In the genomic region with DNA sequence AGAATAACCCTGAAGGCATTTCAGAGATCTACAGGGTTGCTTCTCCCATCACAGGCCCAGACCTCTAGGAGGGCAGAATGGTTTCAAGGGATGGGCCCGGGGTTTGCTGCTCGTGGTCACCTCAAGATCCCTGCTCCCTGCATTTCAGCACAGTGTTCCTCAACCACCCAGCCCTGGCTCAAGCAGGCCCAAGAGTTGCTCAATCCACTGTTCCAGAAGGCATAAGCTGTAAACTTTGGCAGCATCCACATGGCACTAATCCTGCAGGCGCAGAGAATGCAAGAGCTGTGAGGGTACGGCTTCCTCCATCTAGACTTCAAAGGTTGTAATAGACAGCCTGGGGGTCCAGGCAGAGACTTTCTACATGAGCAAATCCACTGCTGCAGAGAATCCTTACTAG, we compare ENCODE assay signal across 18 cellular contexts.
DNase-seq lines count a peak whose midpoint lies in the region; ATAC-seq, FAIRE-seq and TF ChIP-seq lines count a peak whose summit lies in the region.
"Had no signal": no experiment of that assay in that cellular context is flagged by ENCODE, and none has a peak within 500 bp of the region (broad histone marks: within the 10 kb centered on the region; RNA-seq: fewer than 3 reads in every experiment).

No MANE protein-coding gene starts in this region.

- no peak overlapping the region for H3K4me3 ChIP-seq in right atrium auricular region
- H3K4me3 ChIP-seq: BLaER1, HAP-1 had no signal

- H3K36me3 Mint-ChIP-seq in stimulated activated effector memory CD8-positive, alpha-beta T cell treated with anti-CD3 and anti-CD28 coated beads, Interleukin-12 subunit alpha, Interleukin-12 subunit beta, amount 100 ng/mL, for 72 hours: no peaks in the 10 kb centered on the region
- H3K36me3 Mint-ChIP-seq: CD14-positive monocyte; CD4-positive, alpha-beta memory T cell had no signal

- H3K4me1 Mint-ChIP-seq in stimulated activated effector memory CD8-positive, alpha-beta T cell treated with anti-CD3 and anti-CD28 coated beads, Interleukin-12 subunit alpha, Interleukin-12 subunit beta, amount 100 ng/mL, for 72 hours: no peaks in the 10 kb centered on the region
- H3K4me1 Mint-ChIP-seq: CD14-positive monocyte; CD4-positive, alpha-beta memory T cell had no signal

- H3K4me1 ChIP-seq in right atrium auricular region: no peaks in the 10 kb centered on the region
- H3K4me1 ChIP-seq: BLaER1, HAP-1 had no signal

- H3K9me3 Mint-ChIP-seq in stimulated activated effector memory CD8-positive, alpha-beta T cell treated with anti-CD3 and anti-CD28 coated beads, Interleukin-12 subunit alpha, Interleukin-12 subunit beta, amount 100 ng/mL, for 72 hours: no peaks in the 10 kb centered on the region

- no peak for TF ChIP-seq CTCF in right atrium auricular region (IDR thresholded peaks at IDR 0.05)

- peak; percentile 23 for FAIRE-seq in HTR-8/SVneo (lab: Jason Lieb, UNC)

- intact Hi-C loops in cardiac septum (cut with DNase I): loop anchor here (10.0 kb wide), 1 partner anchor 216 kb away; no protein-coding TSS in a partner anchor

- H3K27me3 ChIP-seq in right atrium auricular region: no peaks in the 10 kb centered on the region
- H3K27me3 ChIP-seq: BLaER1 had no signal

- H3K4me3 Mint-ChIP-seq in stimulated activated effector memory CD8-positive, alpha-beta T cell treated with anti-CD3 and anti-CD28 coated beads, Interleukin-12 subunit alpha, Interleukin-12 subunit beta, amount 100 ng/mL, for 72 hours: no peak overlapping the region
- H3K4me3 Mint-ChIP-seq: CD14-positive monocyte; CD4-positive, alpha-beta memory T cell had no signal

- H3K27ac ChIP-seq in right atrium auricular region: no peak overlapping the region
- H3K27ac ChIP-seq: BLaER1 had no signal

- H3K9me3 ChIP-seq in right atrium auricular region: no peaks in the 10 kb centered on the region
- H3K9me3 ChIP-seq: BLaER1, HAP-1 had no signal

- no peaks in the 10 kb centered on the region for H3K36me3 ChIP-seq in right atrium auricular region
- H3K36me3 ChIP-seq: BLaER1, HAP-1 had no signal

- H3K27ac Mint-ChIP-seq in stimulated activated effector memory CD8-positive, alpha-beta T cell treated with anti-CD3 and anti-CD28 coated beads, Interleukin-12 subunit alpha, Interleukin-12 subunit beta, amount 100 ng/mL, for 72 hours: no peak overlapping the region
- H3K27ac Mint-ChIP-seq: CD14-positive monocyte; CD4-positive, alpha-beta memory T cell had no signal

- peak; percentile 66 for DNase-seq in right atrium auricular region (ENCODE audit: low spot score)
- DNase-seq in cardiac septum (ENCODE audit: low spot score): no peak
- DNase-seq in HTR-8/SVneo (ENCODE audit: insufficient read length, low spot score): no peak
- DNase-seq in left lobe of liver (ENCODE audit: low spot score): peak; percentile 65
- DNase-seq in stimulated activated effector memory CD8-positive, alpha-beta T cell treated with anti-CD3 and anti-CD28 coated beads, Interleukin-12 subunit alpha, Interleukin-12 subunit beta, amount 100 ng/mL, for 72 hours (ENCODE audit: low spot score in 2 of 2): no peak
- no peak for DNase-seq in NCI-H446 treated with DMSO at 0.1 percent for 48 hours (lab: John Stamatoyannopoulos, UW)
- no peak for DNase-seq in NCI-H226
- no peak for DNase-seq in glomerular visceral epithelial cell (ENCODE audit: extremely low spot score)
- DNase-seq: 8988T; CD4-positive, alpha-beta memory T cell; DMS153; DMS79; GDM1; GOT3; IMR-90 had no signal

- ATAC-seq in left lobe of liver: peak; percentile 98
- ATAC-seq in stimulated activated effector memory CD8-positive, alpha-beta T cell treated with anti-CD3 and anti-CD28 coated beads, Interleukin-12 subunit alpha, Interleukin-12 subunit beta, amount 100 ng/mL, for 72 hours: peak; percentile 16

Comparison
In these comparisons a context has a peak if more than half of its experiments do, and no peak if none do; other contexts are left out.
1. DNase-seq: peak in right atrium auricular region (single experiment) and left lobe of liver (single experiment); none in cardiac septum (single experiment), HTR-8/SVneo (single experiment), stimulated activated effector memory CD8-positive, alpha-beta T cell treated with anti-CD3 and anti-CD28 coated beads, Interleukin-12 subunit alpha, Interleukin-12 subunit beta, amount 100 ng/mL, for 72 hours (0 of 2), NCI-H446 treated with DMSO at 0.1 percent for 48 hours (single experiment), NCI-H226 (single experiment) and glomerular visceral epithelial cell (single experiment).